8 cellular contexts compared by ENCODE assay signal in genomic region chr10:74150151-74151056, GRCh38. TPM values are rescaled to one million over a fixed set of nuclear protein-coding genes. Genes with fewer than 3 reads are reported as not detected.
DNase-seq lines count a peak whose midpoint lies in the region; FAIRE-seq and TF ChIP-seq lines count a peak whose summit lies in the region.

AP3M1 (minus strand) TSS chr10:74150828; CDS start chr10:74138379, 12,449 bp downstream.

- H3K56ac ChIP-seq in H9 (ENCODE audit: insufficient read length, low read depth, low read length): no peak within 1 kb of the TSS

- H3K4me1 ChIP-seq in H9 (ENCODE audit: insufficient read depth, low read length) (no peaks in the 10 kb centered on the region), breast epithelium (peaks cover 4 to 13% of the 10 kb centered on the region in 2 donors), keratinocyte (ENCODE audit: control insufficient read depth, extremely low read depth, insufficient read depth, low read length) (peaks cover 19% of the 10 kb centered on the region)

- in situ Hi-C loops in ACHN (cut with HindIII; ENCODE audit: low pct_ligation_motif_present, low pct_unique_long_range_greater_than_20kb, low sequenced_read_pairs): no loop called here

- no peak for TF ChIP-seq POLR2A in breast epithelium (IDR thresholded peaks at IDR 0.05)

- peaks cover 10% of the 10 kb centered on the region; the same call in 1 of the 2 replicates for H3K79me2 ChIP-seq in H9 (ENCODE audit: insufficient read depth, low read length)
- peaks cover 73% of the 10 kb centered on the region for H3K79me2 ChIP-seq in keratinocyte (ENCODE audit: control insufficient read depth, insufficient read depth, low read length)

- DNase-seq in H9 (peak; percentile 88), MG63 (peak; percentile 75), WERI-Rb-1 (peak; percentile 86), breast epithelium (ENCODE audit: low spot score in 2 of 2) (peak; percentile 77 to 79), keratinocyte (ENCODE audit: low read depth, low spot score) (peak; percentile 38), ACHN (no peak)
- DNase-seq in stimulated activated CD4-positive, alpha-beta T cell treated with anti-CD3 and anti-CD28 coated beads, Interleukin-1b, Interleukin-23, amount 100 ng/mL, for 24 hours (ENCODE audit: low read depth in 4 of 4, low spot score in 1 of 4): peak; percentile 50 to 73 (median 60)

- H3K79me1 ChIP-seq in H9 (ENCODE audit: insufficient read depth, low read depth, low read length, poor library complexity, severe bottlenecking): no peaks in the 10 kb centered on the region

- no peak within 1 kb of the TSS for H2BK15ac ChIP-seq in H9 (ENCODE audit: low read depth, low read length)

- peak within 1 kb of the TSS; percentile 84 for H3K14ac ChIP-seq in H9 (ENCODE audit: insufficient read depth, low read length)

- H2AFZ ChIP-seq in H9 (ENCODE audit: low read length): no peak within 1 kb of the TSS
- H2AFZ ChIP-seq in keratinocyte (ENCODE audit: control insufficient read depth, low read length): peak within 1 kb of the TSS; percentile 99

- H3K23ac ChIP-seq in H9 (ENCODE audit: insufficient read length, low read depth, low read length): no peak within 1 kb of the TSS

- intact Hi-C loops in breast epithelium (cut with DNase I; ENCODE audit: low total_unique reads): no loop called here

- TF ChIP-seq CTCF in GM12875 (IDR thresholded peaks at IDR 0.05; ENCODE audit: borderline replicate concordance, insufficient read depth, low read depth, low read length): no peak
- no peak for TF ChIP-seq CTCF in H9 (conservative IDR thresholded peaks at IDR 0.05)
- no peak for TF ChIP-seq CTCF in WERI-Rb-1 (IDR thresholded peaks at IDR 0.05; ENCODE audit: low read depth, low read length)
- no peak for TF ChIP-seq CTCF in breast epithelium (IDR thresholded peaks at IDR 0.05)
- no peak for TF ChIP-seq CTCF in keratinocyte (optimal IDR thresholded peaks at IDR 0.05 in 1 of 3, IDR thresholded peaks at IDR 0.05 in 1 of 3, conservative IDR thresholded peaks at IDR 0.05 in 1 of 3; ENCODE audit: extremely low read depth in 1 of 3, insufficient read depth in 2 of 3, low read length in 3 of 3)

- H2BK120ac ChIP-seq in H9 (ENCODE audit: low read depth, low read length, poor library complexity, severe bottlenecking): no peak within 1 kb of the TSS

- H3T11ph ChIP-seq in H9 (ENCODE audit: low read length): no peak within 1 kb of the TSS

- H4K5ac ChIP-seq in H9 (ENCODE audit: insufficient read length, low read depth, low read length): no peak within 1 kb of the TSS

- no peak within 1 kb of the TSS for H2AK5ac ChIP-seq in H9 (ENCODE audit: insufficient read length, low read length)

- peak within 1 kb of the TSS in 2 of 3 experiments; percentile 78 to 92; a peak in 3 of 7 replicates for H3K27ac Mint-ChIP-seq in H9

- no peaks in the 10 kb centered on the region for H3K9me3 ChIP-seq in H9 (ENCODE audit: control insufficient read depth, low read depth, low read length)
- H3K9me3 ChIP-seq in MG63: no peaks in the 10 kb centered on the region
- no peaks in the 10 kb centered on the region for H3K9me3 ChIP-seq in WERI-Rb-1 (ENCODE audit: severe bottlenecking)
- H3K9me3 ChIP-seq in breast epithelium: no peaks in the 10 kb centered on the region
- H3K9me3 ChIP-seq in keratinocyte (ENCODE audit: control insufficient read depth, low read depth, low read length): no peaks in the 10 kb centered on the region

- no peaks in the 10 kb centered on the region for H3K9me3 Mint-ChIP-seq in H9

- H3K27me3 Mint-ChIP-seq in H9 (ENCODE audit: low read depth): no peaks in the 10 kb centered on the region

- dilution Hi-C loops in keratinocyte (cut with MboI; ENCODE audit: extremely low pct_ligation_motif_present, low sequenced_read_pairs): no loop called here

- H4K8ac ChIP-seq in H9 (replicated peaks; ENCODE audit: insufficient read length, low read depth, low read length): no peak within 1 kb of the TSS

- no peak within 1 kb of the TSS for H3K4me3 Mint-ChIP-seq in H9

- H3K27me3 ChIP-seq in H9 (ENCODE audit: insufficient read depth, low read length) (no peaks in the 10 kb centered on the region), MG63 (no peaks in the 10 kb centered on the region), WERI-Rb-1 (ENCODE audit: insufficient read depth, low read depth, severe bottlenecking) (no peaks in the 10 kb centered on the region), breast epithelium (no peaks in the 10 kb centered on the region), keratinocyte (ENCODE audit: control insufficient read depth, extremely low read depth, insufficient read depth, low read length) (no peaks in the 10 kb centered on the region)

- WGBS in H9 (ENCODE audit: extremely low coverage, insufficient read length, low lambda C conversion rate): 100% methylated on average over 1 of the region's 35 CpGs

- peaks cover 15% of the 10 kb centered on the region for H3K36me3 ChIP-seq in MG63
- H3K36me3 ChIP-seq in WERI-Rb-1: peaks cover 23% of the 10 kb centered on the region
- H3K36me3 ChIP-seq in breast epithelium: no peaks in the 10 kb centered on the region
- peaks cover 1 to 2% of the 10 kb centered on the region in 2 experiments for H3K36me3 ChIP-seq in keratinocyte (ENCODE audit: control insufficient read depth in 2 of 2, extremely low read depth in 1 of 2, insufficient read depth in 2 of 2, low read length in 2 of 2)

- H3K9me1 ChIP-seq in keratinocyte (ENCODE audit: control insufficient read depth, extremely low read depth, insufficient read depth, low read length): no peaks in the 10 kb centered on the region

- H3K4me3 ChIP-seq in GM12875 (ENCODE audit: low read depth, low read length): peak within 1 kb of the TSS; percentile 100
- H3K4me3 ChIP-seq in MG63: peak within 1 kb of the TSS; percentile 74
- H3K4me3 ChIP-seq in WERI-Rb-1 (ENCODE audit: low read depth, low read length): peak within 1 kb of the TSS; percentile 69
- H3K4me3 ChIP-seq in breast epithelium: peak within 1 kb of the TSS; percentile 70 to 100 (median 91)
- H3K4me3 ChIP-seq in keratinocyte (ENCODE audit: control insufficient read depth in 2 of 3, extremely low read depth in 1 of 3, insufficient read depth in 2 of 3, low read depth in 1 of 3, low read length in 3 of 3): peak within 1 kb of the TSS; percentile 81 to 96 (median 90)

- H3K9ac ChIP-seq in H9 (ENCODE audit: extremely low read depth, insufficient read length, low read length) (peak within 1 kb of the TSS; percentile 83), keratinocyte (ENCODE audit: control insufficient read depth, extremely low read depth, insufficient read depth, low read length) (peak within 1 kb of the TSS; percentile 98)

- FAIRE-seq in keratinocyte (lab: Jason Lieb, UNC): peak; percentile 36

- H2BK5ac ChIP-seq in H9 (ENCODE audit: insufficient read length, low read length): no peak within 1 kb of the TSS

- H3K4me2 ChIP-seq in H9 (ENCODE audit: insufficient read depth, insufficient read length, low read length) (peak within 1 kb of the TSS; percentile 64), keratinocyte (ENCODE audit: control insufficient read depth, extremely low read depth, insufficient read depth, low read depth, low read length) (peak within 1 kb of the TSS; percentile 64)

- peak within 1 kb of the TSS; percentile 72 for H3K18ac ChIP-seq in H9 (ENCODE audit: insufficient read length, low read depth, low read length)

- H3K4ac ChIP-seq in H9 (ENCODE audit: low read depth, low read length): no peak within 1 kb of the TSS

- H3K4me1 Mint-ChIP-seq in H9: peaks cover 15 to 17% of the 10 kb centered on the region in 2 experiments

- peaks cover 3 to 13% (median 10%) of the 10 kb centered on the region in 3 experiments; a peak in 5 of 7 replicates for H3K36me3 Mint-ChIP-seq in H9 (ENCODE audit: insufficient read depth in 1 of 3, low read depth in 3 of 3)

- no peak within 1 kb of the TSS for H2BK12ac ChIP-seq in H9 (ENCODE audit: insufficient read length, low read depth, low read length)

- H4K20me1 ChIP-seq in H9 (ENCODE audit: control insufficient read depth, insufficient read depth, insufficient read length): no peaks in the 10 kb centered on the region
- no peaks in the 10 kb centered on the region for H4K20me1 ChIP-seq in keratinocyte (ENCODE audit: control insufficient read depth, extremely low read depth, insufficient read depth, low read length)

- H3K23me2 ChIP-seq in H9 (ENCODE audit: insufficient read length, low read depth, low read length, poor library complexity, severe bottlenecking): no peaks in the 10 kb centered on the region

- no peak within 1 kb of the TSS for H4K91ac ChIP-seq in H9 (ENCODE audit: insufficient read length, low read depth, low read length)

- H3K27ac ChIP-seq in H9 (ENCODE audit: insufficient read length, low read depth, low read length) (peak within 1 kb of the TSS; percentile 11), WERI-Rb-1 (peak within 1 kb of the TSS; percentile 99), breast epithelium (peak within 1 kb of the TSS; percentile 92 to 93), keratinocyte (ENCODE audit: control insufficient read depth, insufficient read depth, low read length) (peak within 1 kb of the TSS; percentile 98)

- no peak within 1 kb of the TSS for H2BK20ac ChIP-seq in H9 (ENCODE audit: low read depth, low read length, poor library complexity, severe bottlenecking)

RNA-seq across cellular contexts. Expression of gene AP3M1, which starts in this region (rescaled TPM):
- total RNA-seq in H9 (2021) (36.7 and 37.4 TPM in 2 replicates), breast epithelium (10 to 100 TPM; 22.3 to 38.1 (median 23.2) TPM)
- 3.6 and 5.5 TPM in 2 replicates for total RNA-seq in MG63 (2014; rRNA removed; shearing (Covaris generic); ENCODE audit: low replicate concordance)
- 37.1 to 53.5 TPM (median 44.1 TPM) in 3 replicates for polyA plus RNA-seq in keratinocyte
- polyA plus RNA-seq in keratinocyte (2011; ENCODE audit: low read depth): 17.4 TPM
- polyA plus RNA-seq in keratinocyte (2011; cell fraction: cytosol; rRNA removed): 26.7 and 58.2 TPM in 2 replicates
- 46.9 and 58.5 TPM in 2 replicates for polyA plus RNA-seq in keratinocyte (2011; cell fraction: nucleus; rRNA removed)
- 18.9 and 25.8 TPM in 2 replicates for polyA plus RNA-seq in keratinocyte (2012; ENCODE audit: low replicate concordance)
- polyA minus RNA-seq in keratinocyte: 16.7 to 59.7 TPM (median 35.2 TPM) in 3 replicates
- polyA minus RNA-seq in keratinocyte (2011; cell fraction: cytosol; rRNA and poly(A)+ RNA removed): 33.6 TPM
- 24.9 and 45.7 TPM in 2 replicates for polyA minus RNA-seq in keratinocyte (2011; cell fraction: nucleus; rRNA and poly(A)+ RNA removed)

Comparison
In these comparisons a context has a peak if more than half of its experiments do, and no peak if none do; other contexts are left out.
1. H3K27ac ChIP-seq: peak in every context shown above with its lines; median percentile 99 in WERI-Rb-1; 98 in keratinocyte; 92 in breast epithelium; 11 in H9.